Comparison of ENCODE assay signal across 1 cellular context in genomic region chr2:112275314-112275886, GRCh38.
TF ChIP-seq lines count a peak whose summit lies in the region.

ZC3H6 (plus strand) TSS chr2:112275597; CDS start chr2:112275995, 398 bp downstream.

TF ChIP-seq in HepG2, 621 proteins besides CTCF, POLR2A, EP300 and RAD21 (continued from another document and continues in another):
- 0 out of 2 replicates have a peak, but pooled peaks have one; percentile 18 for TF ChIP-seq ZNF503 (CRISPR knock-in tag; IDR thresholded peaks at IDR 0.05)
- TF ChIP-seq CEBPZ (IDR thresholded peaks at IDR 0.05; ENCODE audit: low read length), result no peak
- TF ChIP-seq ZNF12 (CRISPR knock-in tag; IDR thresholded peaks at IDR 0.05), result peak; percentile 74
- TF ChIP-seq FOXC1 (CRISPR knock-in tag; IDR thresholded peaks at IDR 0.05; ENCODE audit: borderline replicate concordance), result peak; percentile 90; the same call in 1 of the 2 replicates
- peak; percentile 87 for TF ChIP-seq SAP130 (CRISPR knock-in tag; IDR thresholded peaks at IDR 0.05; ENCODE audit: low read depth)
- peak; percentile 53; the same call in 1 of the 2 replicates for TF ChIP-seq KDM5A (IDR thresholded peaks at IDR 0.05; ENCODE audit: borderline replicate concordance, low read length)
- TF ChIP-seq ZNF10 (CRISPR knock-in tag; IDR thresholded peaks at IDR 0.05; ENCODE audit: borderline replicate concordance, low read depth), result no peak; the same call in 1 of the 2 replicates
- peak; percentile 66 for TF ChIP-seq ZNF558 (CRISPR knock-in tag; IDR thresholded peaks at IDR 0.05; ENCODE audit: borderline replicate concordance)
- TF ChIP-seq RARA (CRISPR knock-in tag; IDR thresholded peaks at IDR 0.05), result peak; percentile 66
- TF ChIP-seq ZFP82 (CRISPR knock-in tag; IDR thresholded peaks at IDR 0.05; ENCODE audit: borderline replicate concordance), result peak; percentile 77; the same call in 1 of the 2 replicates
- no peak for TF ChIP-seq ZNF597 (CRISPR knock-in tag; IDR thresholded peaks at IDR 0.05)
- no peak; the same call in 1 of the 2 replicates for TF ChIP-seq MYPOP (CRISPR knock-in tag; IDR thresholded peaks at IDR 0.05)
- TF ChIP-seq KLF12 (CRISPR knock-in tag; IDR thresholded peaks at IDR 0.05; ENCODE audit: borderline replicate concordance), result no peak
- no peak for TF ChIP-seq SOX6 (IDR thresholded peaks at IDR 0.05)
- TF ChIP-seq SOX6 (CRISPR knock-in tag; IDR thresholded peaks at IDR 0.05), result peak; percentile 86
- peak; percentile 85 for TF ChIP-seq HMG20B (CRISPR knock-in tag; conservative IDR thresholded peaks at IDR 0.05)
- TF ChIP-seq MYC (CRISPR knock-in tag; IDR thresholded peaks at IDR 0.05; ENCODE audit: borderline replicate concordance), result peak; percentile 95
- no peak; the same call in 1 of the 2 replicates for TF ChIP-seq ZNF44 (CRISPR knock-in tag; IDR thresholded peaks at IDR 0.05)
- peak; percentile 95 for TF ChIP-seq DRAP1 (CRISPR knock-in tag; IDR thresholded peaks at IDR 0.05)
- peak; percentile 96; the same call in 1 of the 2 replicates for TF ChIP-seq FIP1L1 (IDR thresholded peaks at IDR 0.05; ENCODE audit: borderline replicate concordance, insufficient read depth, low read depth, low read length)
- peak; percentile 65 for TF ChIP-seq PRDM10 (CRISPR knock-in tag; IDR thresholded peaks at IDR 0.05; ENCODE audit: low read depth)
- peak; percentile 77 for TF ChIP-seq PHF20 (CRISPR knock-in tag; IDR thresholded peaks at IDR 0.05)
- TF ChIP-seq NFATC3 (CRISPR knock-in tag; IDR thresholded peaks at IDR 0.05), result peak; percentile 27; the same call in 1 of the 2 replicates
- TF ChIP-seq ZSCAN29 (CRISPR knock-in tag; conservative IDR thresholded peaks at IDR 0.05), result peak; percentile 93
- peak; percentile 97 for TF ChIP-seq DNMT3B (CRISPR knock-in tag; conservative IDR thresholded peaks at IDR 0.05)
- TF ChIP-seq ZNF672 (CRISPR knock-in tag; IDR thresholded peaks at IDR 0.05), result 0 out of 2 replicates have a peak, but pooled peaks have one; percentile 28
- peak; percentile 75 for TF ChIP-seq PTBP1 (IDR thresholded peaks at IDR 0.05; ENCODE audit: low read depth, low read length, poor library complexity, severe bottlenecking)
- 0 out of 2 replicates have a peak, but pooled peaks have one; percentile 33 for TF ChIP-seq HBP1 (CRISPR knock-in tag; IDR thresholded peaks at IDR 0.05; ENCODE audit: low read depth)
- TF ChIP-seq FLYWCH1 (CRISPR knock-in tag; IDR thresholded peaks at IDR 0.05), result peak; percentile 87
- no peak for TF ChIP-seq HHEX (CRISPR knock-in tag; IDR thresholded peaks at IDR 0.05)
- peak; percentile 79; the same call in 1 of the 2 replicates for TF ChIP-seq NCOA1 (CRISPR knock-in tag; IDR thresholded peaks at IDR 0.05)
- TF ChIP-seq TFE3 (CRISPR knock-in tag; IDR thresholded peaks at IDR 0.05), result peak; percentile 88
- TF ChIP-seq ZNF17 (CRISPR knock-in tag; IDR thresholded peaks at IDR 0.05), result peak; percentile 97
- TF ChIP-seq PCBP2 (optimal IDR thresholded peaks at IDR 0.05; ENCODE audit: low read depth, low read length, poor library complexity, severe bottlenecking), result no peak
- TF ChIP-seq ZNF441 (CRISPR knock-in tag; IDR thresholded peaks at IDR 0.05; ENCODE audit: borderline replicate concordance), result peak; percentile 88
- peak; percentile 52 for TF ChIP-seq SRSF4 (IDR thresholded peaks at IDR 0.05; ENCODE audit: low read depth, low read length, poor library complexity, severe bottlenecking)
- TF ChIP-seq GZF1 (CRISPR knock-in tag; IDR thresholded peaks at IDR 0.05), result peak; percentile 84
- TF ChIP-seq SKIL (CRISPR knock-in tag; IDR thresholded peaks at IDR 0.05; ENCODE audit: borderline replicate concordance), result peak; percentile 74
- TF ChIP-seq CREB1 (IDR thresholded peaks at IDR 0.05), result peak; percentile 86
- peak; percentile 87 for TF ChIP-seq CREB1 (CRISPR knock-in tag; IDR thresholded peaks at IDR 0.05)
- TF ChIP-seq KLF11 (CRISPR knock-in tag; IDR thresholded peaks at IDR 0.05), result peak; percentile 97; the same call in 1 of the 2 replicates
- TF ChIP-seq MIER3 (CRISPR knock-in tag; IDR thresholded peaks at IDR 0.05; ENCODE audit: borderline replicate concordance), result peak; percentile 90; the same call in 1 of the 2 replicates
- no peak for TF ChIP-seq LCORL (IDR thresholded peaks at IDR 0.05)
- TF ChIP-seq LCORL (CRISPR knock-in tag; IDR thresholded peaks at IDR 0.05), result peak; percentile 92
- peak; percentile 97 for TF ChIP-seq TAF15 (IDR thresholded peaks at IDR 0.05; ENCODE audit: low read depth, low read length, poor library complexity, severe bottlenecking)
- peak; percentile 80 for TF ChIP-seq FOXA3 (CRISPR knock-in tag; IDR thresholded peaks at IDR 0.05)
- TF ChIP-seq ZIK1 (CRISPR knock-in tag; IDR thresholded peaks at IDR 0.05; ENCODE audit: borderline replicate concordance, low read depth), result peak; percentile 95; the same call in 1 of the 2 replicates
- TF ChIP-seq ZNF230 (CRISPR knock-in tag; IDR thresholded peaks at IDR 0.05), result peak; percentile 95
- peak; percentile 72; the same call in 1 of the 2 replicates for TF ChIP-seq PPARG (CRISPR knock-in tag; conservative IDR thresholded peaks at IDR 0.05)
- no peak for TF ChIP-seq ZNF326 (CRISPR knock-in tag; IDR thresholded peaks at IDR 0.05; ENCODE audit: borderline replicate concordance)
- TF ChIP-seq ZNF749 (CRISPR knock-in tag; IDR thresholded peaks at IDR 0.05; ENCODE audit: borderline replicate concordance), result peak; percentile 98
- TF ChIP-seq ARHGAP35 (CRISPR knock-in tag; IDR thresholded peaks at IDR 0.05; ENCODE audit: borderline replicate concordance), result peak; percentile 99
